In the genomic region with DNA sequence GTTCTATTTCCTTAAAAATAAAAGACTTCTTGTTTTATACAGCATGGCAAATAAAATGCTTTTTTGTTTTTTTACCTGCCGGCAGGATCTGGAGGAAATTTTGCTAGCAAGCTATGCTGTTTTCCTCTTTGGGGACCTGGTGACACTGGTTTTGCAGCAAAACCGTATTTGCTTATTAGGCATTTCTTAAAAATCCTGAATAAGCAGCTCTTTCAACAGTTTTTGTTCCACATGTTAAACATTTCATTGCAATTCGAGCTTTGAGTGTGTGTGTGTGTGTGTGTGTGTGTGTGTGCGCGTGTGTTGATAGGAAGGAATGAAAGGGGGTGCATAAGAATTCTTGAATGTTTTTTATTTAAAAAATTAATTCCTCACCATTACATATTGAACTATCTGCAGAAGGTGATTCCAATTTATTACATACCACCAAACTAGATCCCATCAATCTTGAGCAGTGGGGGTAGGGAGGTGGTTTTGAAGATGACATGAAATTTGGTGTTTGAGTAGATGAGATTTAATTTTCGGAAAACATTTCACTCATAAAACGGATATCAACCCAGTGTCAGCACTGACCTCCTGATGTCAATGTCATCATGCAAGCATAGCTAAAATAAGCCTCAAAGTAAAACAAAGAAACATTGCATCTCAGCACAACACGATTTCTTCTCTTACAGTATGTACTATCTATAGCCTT, we compare ENCODE assay signal across 11 cellular contexts. TPM values are rescaled to one million over a fixed set of nuclear protein-coding genes. Genes with fewer than 3 reads are reported as not detected.
DNase-seq lines count a peak whose midpoint lies in the region; ATAC-seq and TF ChIP-seq lines count a peak whose summit lies in the region.
"Had no signal": no experiment of that assay in that cellular context is flagged by ENCODE, and none has a peak within 500 bp of the region (broad histone marks: within the 10 kb centered on the region; RNA-seq: fewer than 3 reads in every experiment).

No MANE protein-coding gene starts in this region.

- H3K9me3 Mint-ChIP-seq in stimulated activated effector memory CD8-positive, alpha-beta T cell treated with anti-CD3 and anti-CD28 coated beads, Interleukin-12 subunit alpha, Interleukin-12 subunit beta, amount 100 ng/mL, for 72 hours: no peaks in the 10 kb centered on the region
- H3K9me3 Mint-ChIP-seq in endothelial cell (ENCODE audit: unreplicated experiment): no peaks in the 10 kb centered on the region

- peak overlapping the region; percentile 19 for H3K4me3 Mint-ChIP-seq in stimulated activated effector memory CD8-positive, alpha-beta T cell treated with anti-CD3 and anti-CD28 coated beads, Interleukin-12 subunit alpha, Interleukin-12 subunit beta, amount 100 ng/mL, for 72 hours
- no peak overlapping the region for H3K4me3 Mint-ChIP-seq in endothelial cell (ENCODE audit: unreplicated experiment)

- H3K27ac Mint-ChIP-seq in stimulated activated effector memory CD8-positive, alpha-beta T cell treated with anti-CD3 and anti-CD28 coated beads, Interleukin-12 subunit alpha, Interleukin-12 subunit beta, amount 100 ng/mL, for 72 hours: no peak overlapping the region
- H3K27ac Mint-ChIP-seq in endothelial cell (ENCODE audit: unreplicated experiment): no peak overlapping the region

- H3K27me3 Mint-ChIP-seq in endothelial cell (ENCODE audit: unreplicated experiment): no peaks in the 10 kb centered on the region

- H3K36me3 Mint-ChIP-seq in stimulated activated effector memory CD8-positive, alpha-beta T cell treated with anti-CD3 and anti-CD28 coated beads, Interleukin-12 subunit alpha, Interleukin-12 subunit beta, amount 100 ng/mL, for 72 hours: no peaks in the 10 kb centered on the region
- H3K36me3 Mint-ChIP-seq in endothelial cell (ENCODE audit: low read depth, unreplicated experiment): no peaks in the 10 kb centered on the region

- H3K4me1 Mint-ChIP-seq in stimulated activated effector memory CD8-positive, alpha-beta T cell treated with anti-CD3 and anti-CD28 coated beads, Interleukin-12 subunit alpha, Interleukin-12 subunit beta, amount 100 ng/mL, for 72 hours: peaks cover 21% of the 10 kb centered on the region
- no peaks in the 10 kb centered on the region for H3K4me1 Mint-ChIP-seq in endothelial cell (ENCODE audit: unreplicated experiment)

- DNase-seq in NCI-H1092 treated with DMSO at 0.1 percent for 48 hours (lab: John Stamatoyannopoulos, UW): peak; percentile 85
- no peak for DNase-seq in NCI-H1092 (lab: John Stamatoyannopoulos, UW)
- DNase-seq in RPMI8226: peak; percentile 87
- DNase-seq in fibroblast of gingiva (ENCODE audit: low read depth): peak; percentile 64
- DNase-seq in stimulated activated effector memory CD8-positive, alpha-beta T cell treated with anti-CD3 and anti-CD28 coated beads, Interleukin-12 subunit alpha, Interleukin-12 subunit beta, amount 100 ng/mL, for 72 hours (ENCODE audit: low spot score in 2 of 2): no peak
- no peak for DNase-seq in NCI-H187 (lab: John Stamatoyannopoulos, UW)
- DNase-seq in endothelial cell (ENCODE audit: low spot score): no peak
- DNase-seq: 8988T, foreskin melanocyte, trophoblast cell had no signal

- no peak for ATAC-seq in stimulated activated effector memory CD8-positive, alpha-beta T cell treated with anti-CD3 and anti-CD28 coated beads, Interleukin-12 subunit alpha, Interleukin-12 subunit beta, amount 100 ng/mL, for 72 hours
- no peak for ATAC-seq in HG03039 (IDR thresholded peaks at IDR 0.05; ENCODE audit: unreplicated experiment)

- no peak for TF ChIP-seq CTCF in endothelial cell (IDR thresholded peaks at IDR 0.05; ENCODE audit: unreplicated experiment)

RNA-seq across cellular contexts. Expression of gene ZBTB38, which starts 17.2 kb away (rescaled TPM):
- 22.5 TPM for total RNA-seq in endothelial cell (ENCODE audit: unreplicated experiment)

Comparison
In these comparisons a context has a peak if more than half of its experiments do, and no peak if none do; other contexts are left out.
1. DNase-seq: peak in NCI-H1092 treated with DMSO at 0.1 percent for 48 hours (single experiment), RPMI8226 (single experiment) and fibroblast of gingiva (single experiment); none in NCI-H1092 (single experiment), stimulated activated effector memory CD8-positive, alpha-beta T cell treated with anti-CD3 and anti-CD28 coated beads, Interleukin-12 subunit alpha, Interleukin-12 subunit beta, amount 100 ng/mL, for 72 hours (0 of 2), NCI-H187 (0 of 2) and endothelial cell (single experiment).